1 cellular context compared by ENCODE assay signal in genomic region chr17:76946111-76946771, GRCh38.
TF ChIP-seq lines count a peak whose summit lies in the region.

No MANE protein-coding gene starts in this region.

TF ChIP-seq in H1, 55 proteins besides CTCF, POLR2A, EP300 and RAD21:
- no peak for TF ChIP-seq BRCA1 (IDR thresholded peaks at IDR 0.05; ENCODE audit: low read depth, low read length)
- no peak for TF ChIP-seq TBP (IDR thresholded peaks at IDR 0.05; ENCODE audit: low read depth, low read length)
- TF ChIP-seq NRF1 (IDR thresholded peaks at IDR 0.05; ENCODE audit: low read depth, low read length): no peak
- no peak for TF ChIP-seq JUN (IDR thresholded peaks at IDR 0.05; ENCODE audit: low read depth, low read length)
- TF ChIP-seq SP2 (IDR thresholded peaks at IDR 0.05; ENCODE audit: low read length): no peak
